In the genomic region with DNA sequence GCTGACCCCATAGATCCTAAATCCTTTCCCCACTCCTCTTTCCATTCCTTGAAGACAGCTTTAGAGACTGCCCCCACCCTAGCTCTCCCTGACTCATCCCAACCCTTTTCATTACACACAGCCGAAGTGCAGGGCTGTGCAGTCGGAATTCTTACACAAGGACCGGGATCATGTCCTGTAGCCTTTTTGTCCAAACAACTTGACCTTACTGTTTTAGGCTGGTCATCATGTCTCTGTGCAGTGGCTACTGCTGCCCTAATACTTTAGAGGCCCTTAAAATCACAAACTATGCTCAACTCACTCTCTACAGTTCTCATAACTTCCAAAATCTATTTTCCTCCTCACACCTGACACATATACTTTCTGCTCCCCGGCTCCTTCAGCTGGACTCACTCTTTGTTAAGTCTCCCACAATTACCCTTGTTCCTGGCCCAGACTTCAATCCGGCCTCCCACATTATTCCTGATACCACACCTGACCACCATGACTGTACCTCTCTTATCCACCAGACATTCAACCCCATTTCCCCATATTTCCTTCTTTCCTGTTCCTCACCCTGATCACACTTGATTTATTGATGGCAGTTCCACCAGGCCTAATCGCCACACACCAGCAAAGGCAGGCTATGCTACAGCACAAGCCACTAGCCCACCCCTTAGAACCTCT, we compare ENCODE assay signal across 2 cellular contexts. TPM values are rescaled to one million over a fixed set of nuclear protein-coding genes. Genes with fewer than 3 reads are reported as not detected.
"Had no signal": no experiment of that assay in that cellular context is flagged by ENCODE, and none has a peak within 500 bp of the region (broad histone marks: within the 10 kb centered on the region; RNA-seq: fewer than 3 reads in every experiment).

No MANE protein-coding gene starts in this region.

RNA-seq across cellular contexts. Expression of a gene that starts 19.8 kb away (rescaled TPM):
- total RNA-seq: activated CD8-positive, alpha-beta T cell treated with anti-CD3 and anti-CD28 coated beads for 36 hours; T-helper 2 cell treated with Interferon-gamma antibody and Interleukin-4, amounts not matched to agents 100 ng/mL and 5 ng/mL, for 36 hours had no signal
